Comparison of ENCODE assay signal across 22 cellular contexts in genomic region chr11:64049509-64049908, GRCh38.
"Had no signal": no experiment of that assay in that cellular context is flagged by ENCODE, and none has a peak within 500 bp of the region (broad histone marks: within the 10 kb centered on the region; RNA-seq: fewer than 3 reads in every experiment).

No MANE protein-coding gene starts in this region.

- FAIRE-seq: RCC 7860 had no signal

- H3K9me3 ChIP-seq: SJSA1 had no signal

- H3K4me1 ChIP-seq: SJSA1 had no signal

- H3K4me3 ChIP-seq: SJSA1, SK-N-MC had no signal

- H3K36me3 ChIP-seq: SJSA1 had no signal

- H3K4me2 ChIP-seq: KMS-11 had no signal

- DNase-seq: IMR-90, Kasumi-1, MM.1S, NCI-H1092 treated with DMSO at 0.1 percent for 48 hours, NCI-H1436, NCI-H187, NCI-H2029, NCI-H2081 treated with DMSO at 0.1 percent for 48 hours, NCI-H2171, NCI-H226, NCI-H446, NCI-H510A, NCI-H524 treated with DMSO at 0.1 percent for 48 hours, NCI-H69, NCI-H774, Right ventricle myocardium superior, RPMI8226, SIG-M5 had no signal

- H3K9ac ChIP-seq: KMS-11 had no signal

- H3K27me3 ChIP-seq: SJSA1 had no signal

- H3K27ac ChIP-seq: KMS-11, SJSA1, SK-N-MC had no signal
